Comparison of ENCODE assay signal across 26 cellular contexts in the genomic region with DNA sequence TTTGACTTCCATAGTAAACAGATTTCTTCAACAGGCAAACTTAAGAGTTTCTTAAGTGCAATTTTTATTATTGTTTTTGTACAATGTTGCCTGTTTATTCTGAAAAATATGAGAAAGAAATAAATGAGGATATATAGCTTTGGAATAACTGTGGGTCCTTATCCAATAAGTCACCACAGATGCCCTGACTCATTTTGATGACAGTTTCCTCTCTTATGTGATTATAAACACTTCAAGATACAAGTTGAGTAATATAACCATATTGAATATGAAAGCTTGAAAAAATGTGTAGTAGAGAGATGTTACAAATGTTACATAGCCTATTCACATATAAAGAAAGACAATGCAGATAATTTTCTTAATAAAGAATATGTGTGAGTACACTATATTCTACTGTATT.
DNase-seq lines count a peak whose midpoint lies in the region; ATAC-seq, FAIRE-seq and TF ChIP-seq lines count a peak whose summit lies in the region.
"Had no signal": no experiment of that assay in that cellular context is flagged by ENCODE, and none has a peak within 500 bp of the region (broad histone marks: within the 10 kb centered on the region; RNA-seq: fewer than 3 reads in every experiment).

No MANE protein-coding gene starts in this region.

- H3K36me3 ChIP-seq in mammary epithelial cell (ENCODE audit: insufficient read depth, low read length) (no peaks in the 10 kb centered on the region), right atrium auricular region (no peaks in the 10 kb centered on the region)
- H3K36me3 ChIP-seq: BE2C, BLaER1 had no signal

- FAIRE-seq in endometrium (lab: Jason Lieb, UNC), result peak; percentile 8
- FAIRE-seq: G401.6, GM12891, GM19239 had no signal

- H3K9ac ChIP-seq in mammary epithelial cell (ENCODE audit: insufficient read depth, low read length), result no peak overlapping the region
- H3K9ac ChIP-seq: BLaER1 had no signal

- no peaks in the 10 kb centered on the region for H3K79me2 ChIP-seq in mammary epithelial cell (ENCODE audit: insufficient read depth, low read length)

- DNase-seq in ELR (ENCODE audit: low read depth) (peak; percentile 54), LHCN-M2 (ENCODE audit: low read depth) (peak; percentile 50), left kidney (ENCODE audit: low read depth, low spot score) (peak; percentile 1), mammary epithelial cell (no peak), right atrium auricular region (ENCODE audit: low spot score) (no peak)
- DNase-seq in activated T-cell treated with anti-CD3 and anti-CD28 coated beads, Interleukin-2, amount 50 U/mL, for 1 hour, result no peak
- DNase-seq: 8988T; ACHN; BE2C; C1 segment of cervical spinal cord; CD4-positive, alpha-beta memory T cell; CD4-positive, CD25-positive, alpha-beta regulatory T cell; CD8-positive, alpha-beta memory T cell; COR-L47; DMS 273 treated with DMSO at 0.1 percent for 48 hours; DMS153; DMS79; DND-41; EL; GF-D8 had no signal

- intact Hi-C loops in mammary epithelial cell (cut with micrococcal nuclease), result no loop called here

- peaks cover 6% of the 10 kb centered on the region for H3K4me1 ChIP-seq in mammary epithelial cell (ENCODE audit: insufficient read depth, low read length)
- H3K4me1 ChIP-seq in right atrium auricular region, result no peaks in the 10 kb centered on the region
- H3K4me1 ChIP-seq: BE2C, BLaER1 had no signal

- no TSS peak for BruUV-seq in mammary epithelial cell (replicated peaks; lab: Mats Ljungman, UMichigan)

- H2AFZ ChIP-seq in mammary epithelial cell (ENCODE audit: low read depth, low read length), result no peak overlapping the region

- dilution Hi-C loops in mammary epithelial cell (cut with HindIII; ENCODE audit: low sequenced_read_pairs), result no loop called here

- no peak for TF ChIP-seq CTCF in mammary epithelial cell (conservative IDR thresholded peaks at IDR 0.05 in 1 of 2, IDR thresholded peaks at IDR 0.05 in 1 of 2; ENCODE audit: extremely low read depth in 1 of 2, insufficient read depth in 1 of 2, low read depth in 1 of 2, low read length in 2 of 2)
- TF ChIP-seq CTCF in right atrium auricular region (IDR thresholded peaks at IDR 0.05), result no peak

- H3K27ac ChIP-seq in mammary epithelial cell (ENCODE audit: insufficient read depth, low read depth, low read length) (no peak overlapping the region), right atrium auricular region (no peak overlapping the region)
- H3K27ac ChIP-seq: BLaER1 had no signal

- no peaks in the 10 kb centered on the region for H4K20me1 ChIP-seq in mammary epithelial cell (ENCODE audit: insufficient read depth, low read length)
- H4K20me1 ChIP-seq: BLaER1 had no signal

- H3K4me2 ChIP-seq in mammary epithelial cell (ENCODE audit: insufficient read depth, low read depth, low read length), result no peak overlapping the region
- H3K4me2 ChIP-seq: BLaER1 had no signal

- H3K4me3 ChIP-seq in mammary epithelial cell (replicated peaks in 1 of 3; ENCODE audit: insufficient read depth in 1 of 3, low read depth in 2 of 3, low read length in 3 of 3) (no peak overlapping the region), right atrium auricular region (no peak overlapping the region)
- H3K4me3 ChIP-seq: BLaER1 had no signal

- in situ Hi-C loops in mammary epithelial cell (cut with MboI; ENCODE audit: low sequenced_read_pairs in 2 of 2), result no loop called here

- ATAC-seq in HG03196 (IDR thresholded peaks at IDR 0.05; ENCODE audit: unreplicated experiment), result no peak

- CTCF ChIA-PET in mammary epithelial cell (lab: Charles Lee; ENCODE audit: low non-redundant PET), result no interaction called here

- no peaks in the 10 kb centered on the region for H3K27me3 ChIP-seq in mammary epithelial cell (ENCODE audit: insufficient read depth, low read length)
- no peaks in the 10 kb centered on the region for H3K27me3 ChIP-seq in right atrium auricular region
- H3K27me3 ChIP-seq: BE2C, BLaER1 had no signal

- H3K9me3 ChIP-seq in mammary epithelial cell (replicated peaks; ENCODE audit: insufficient read depth, low read length), result no peaks in the 10 kb centered on the region
- peaks cover 0 to 13% of the 10 kb centered on the region in 2 donors for H3K9me3 ChIP-seq in right atrium auricular region
- H3K9me3 ChIP-seq: BE2C, BLaER1 had no signal

Comparison
In these comparisons a context has a peak if more than half of its experiments do, and no peak if none do; other contexts are left out.
1. DNase-seq: peak in ELR (single experiment), LHCN-M2 (single experiment) and left kidney (single experiment); none in mammary epithelial cell (single experiment), right atrium auricular region (single experiment) and activated T-cell treated with anti-CD3 and anti-CD28 coated beads, Interleukin-2, amount 50 U/mL, for 1 hour (single experiment).